ENCODE assay signal across 32 cellular contexts in genomic region chr15:41868321-41868720, GRCh38. TPM values are rescaled to one million over a fixed set of nuclear protein-coding genes. Genes with fewer than 3 reads are reported as not detected.
A peak's percentile ranks its signal among the peaks of the same experiment; 100 is the strongest.
DNase-seq lines count a peak whose midpoint lies in the region; ATAC-seq and TF ChIP-seq lines count a peak whose summit lies in the region.
"Had no signal": no experiment of that assay in that cellular context is flagged by ENCODE, and none has a peak within 500 bp of the region (broad histone marks: within the 10 kb centered on the region; RNA-seq: fewer than 3 reads in every experiment).

No MANE protein-coding gene starts in this region.

- peaks cover 23% of the 10 kb centered on the region for H3K4me1 Mint-ChIP-seq in activated T-helper 17 cell treated with anti-CD3 and anti-CD28 coated beads, Interleukin-2, amount 50 U/mL, for 72 hours
- H3K4me1 Mint-ChIP-seq: B cell, CD14-positive monocyte had no signal

- peak overlapping the region; percentile 88 for H2AK5ac ChIP-seq in neuronal stem cell (ENCODE audit: low read depth, low read length)

- no peaks in the 10 kb centered on the region for H3K36me3 Mint-ChIP-seq in activated T-helper 17 cell treated with anti-CD3 and anti-CD28 coated beads, Interleukin-2, amount 50 U/mL, for 72 hours (ENCODE audit: low read depth)
- H3K36me3 Mint-ChIP-seq: CD14-positive monocyte; CD4-positive, alpha-beta memory T cell; CD4-positive, CD25-positive, alpha-beta regulatory T cell; CD8-positive, alpha-beta memory T cell; CD8-positive, alpha-beta T cell had no signal

- no peak overlapping the region for H2BK12ac ChIP-seq in neuronal stem cell (ENCODE audit: low read length)

- ATAC-seq in Right ventricle myocardium inferior = no peak
- no peak for ATAC-seq in activated T-helper 17 cell treated with anti-CD3 and anti-CD28 coated beads, Interleukin-2, amount 50 U/mL, for 72 hours (replicated peaks)
- no peak for ATAC-seq in HG03378 (IDR thresholded peaks at IDR 0.05; ENCODE audit: unreplicated experiment)
- no peak for ATAC-seq in sciatic nerve
- ATAC-seq: A549; CD8-positive, alpha-beta T cell had no signal

- no peak overlapping the region for H4K8ac ChIP-seq in neuronal stem cell (ENCODE audit: low read depth, low read length)

- no peak overlapping the region for H3K4me2 ChIP-seq in neuronal stem cell (ENCODE audit: insufficient read depth, low read length, poor library complexity, severe bottlenecking)
- H3K4me2 ChIP-seq: A549; BLaER1; BLaER1 treated with 17β-estradiol and CSF1 and Interleukin-3, amounts not matched to agents 10 nM and 100 nM had no signal

- H3K9me3 ChIP-seq in right atrium auricular region (no peaks in the 10 kb centered on the region), neuronal stem cell (replicated peaks in 1 of 2; ENCODE audit: control insufficient read depth in 2 of 2, insufficient read depth in 1 of 2, low read depth in 1 of 2, low read length in 2 of 2) (no peaks in the 10 kb centered on the region)
- H3K9me3 ChIP-seq: A549; BE2C; BLaER1; BLaER1 treated with 17β-estradiol and CSF1 and Interleukin-3, amounts not matched to agents 10 nM and 100 nM; Caco-2 had no signal

- no peak overlapping the region for H2BK120ac ChIP-seq in neuronal stem cell (ENCODE audit: low read depth, low read length)

- DNase-seq in Right ventricle myocardium inferior (ENCODE audit: missing footprints) = peak; percentile 62
- no peak for DNase-seq in right atrium auricular region (ENCODE audit: low spot score)
- DNase-seq in neuronal stem cell (ENCODE audit: low spot score) = no peak
- no peak for DNase-seq in sciatic nerve (ENCODE audit: low spot score)
- DNase-seq: 8988T; ACHN; AML-193; BE2C; C1 segment of cervical spinal cord; Caco-2; Calu3; CD4-positive, alpha-beta memory T cell; CD4-positive, alpha-beta T cell; CD4-positive, CD25-positive, alpha-beta regulatory T cell; CD8-positive, alpha-beta memory T cell; CD8-positive, alpha-beta T cell; COR-L47; DMS 273 treated with DMSO at 0.1 percent for 48 hours; DMS153; DMS53; DMS79; DND-41; EL had no signal

- no peaks in the 10 kb centered on the region for H3K79me1 ChIP-seq in neuronal stem cell (ENCODE audit: low read depth, low read length)

- intact Hi-C loops in Right ventricle myocardium inferior (cut with DNase I) = no loop called here
- intact Hi-C loops in sciatic nerve (cut with DNase I) = no loop called here

- H4K91ac ChIP-seq in neuronal stem cell (ENCODE audit: low read depth, low read length, poor library complexity) = peak overlapping the region; percentile 16

- H3K4me3 Mint-ChIP-seq in activated T-helper 17 cell treated with anti-CD3 and anti-CD28 coated beads, Interleukin-2, amount 50 U/mL, for 72 hours = no peak overlapping the region
- H3K4me3 Mint-ChIP-seq: B cell; CD14-positive monocyte; CD4-positive, alpha-beta memory T cell; CD4-positive, alpha-beta T cell; CD4-positive, CD25-positive, alpha-beta regulatory T cell; CD8-positive, alpha-beta memory T cell; CD8-positive, alpha-beta T cell had no signal

- no peaks in the 10 kb centered on the region for H3K27me3 Mint-ChIP-seq in activated T-helper 17 cell treated with anti-CD3 and anti-CD28 coated beads, Interleukin-2, amount 50 U/mL, for 72 hours
- H3K27me3 Mint-ChIP-seq: CD4-positive, alpha-beta memory T cell; CD4-positive, alpha-beta T cell had no signal

- no peak overlapping the region for H3K4me3 ChIP-seq in right atrium auricular region
- H3K4me3 ChIP-seq in neuronal stem cell (ENCODE audit: low read length in 2 of 2) = no peak overlapping the region
- H3K4me3 ChIP-seq: A549; BLaER1; BLaER1 treated with 17β-estradiol and CSF1 and Interleukin-3, amounts not matched to agents 10 nM and 100 nM had no signal

- H3K27ac ChIP-seq in right atrium auricular region (no peak overlapping the region), neuronal stem cell (replicated peaks; ENCODE audit: low read length) (no peak overlapping the region)
- H3K27ac ChIP-seq: 22Rv1; A549; BLaER1; BLaER1 treated with 17β-estradiol and CSF1 and Interleukin-3, amounts not matched to agents 10 nM and 100 nM; C4-2B had no signal

- no peak overlapping the region for H3K4ac ChIP-seq in neuronal stem cell (ENCODE audit: low read length)

- WGBS in neuronal stem cell (ENCODE audit: extremely low coverage in 2 of 2, insufficient read length in 2 of 2, insufficient replicate concordance in 1 of 2), 2 donors = no CpG with 5 or more reads among the region's 15 CpGs

- no peak overlapping the region for H2AFZ ChIP-seq in neuronal stem cell (ENCODE audit: low read length)

- peak overlapping the region; percentile 58 for H3K23ac ChIP-seq in neuronal stem cell (ENCODE audit: low read depth, low read length, poor library complexity)

- H3K18ac ChIP-seq in neuronal stem cell (ENCODE audit: low read length) = peak overlapping the region; percentile 91

- no peak for TF ChIP-seq CTCF in right atrium auricular region (IDR thresholded peaks at IDR 0.05)

- H2BK15ac ChIP-seq in neuronal stem cell (ENCODE audit: low read length) = peak overlapping the region; percentile 97

- H3K27me3 ChIP-seq in right atrium auricular region = no peaks in the 10 kb centered on the region
- peaks cover 0 to 6% (median 0%) of the 10 kb centered on the region in 3 experiments for H3K27me3 ChIP-seq in neuronal stem cell (ENCODE audit: control insufficient read depth in 3 of 3, insufficient read depth in 3 of 3, low read depth in 1 of 3, low read length in 3 of 3)
- H3K27me3 ChIP-seq: BE2C; BLaER1; BLaER1 treated with 17β-estradiol and CSF1 and Interleukin-3, amounts not matched to agents 10 nM and 100 nM had no signal

- H3K9me3 Mint-ChIP-seq in activated T-helper 17 cell treated with anti-CD3 and anti-CD28 coated beads, Interleukin-2, amount 50 U/mL, for 72 hours = no peaks in the 10 kb centered on the region
- H3K9me3 Mint-ChIP-seq: CD14-positive monocyte; CD4-positive, alpha-beta memory T cell; CD4-positive, alpha-beta T cell; CD8-positive, alpha-beta memory T cell; CD8-positive, alpha-beta T cell had no signal

- H3K27ac Mint-ChIP-seq in activated T-helper 17 cell treated with anti-CD3 and anti-CD28 coated beads, Interleukin-2, amount 50 U/mL, for 72 hours = peak overlapping the region; percentile 49
- H3K27ac Mint-ChIP-seq: B cell; CD14-positive monocyte; CD4-positive, alpha-beta T cell had no signal

- peak overlapping the region; percentile 17 for H2BK5ac ChIP-seq in neuronal stem cell (ENCODE audit: low read length)

- H3K4me1 ChIP-seq in right atrium auricular region (no peaks in the 10 kb centered on the region), neuronal stem cell (ENCODE audit: control insufficient read depth in 2 of 2, insufficient read depth in 1 of 2, low read depth in 1 of 2, low read length in 2 of 2) (peaks cover 14 to 22% of the 10 kb centered on the region in 2 donors)
- H3K4me1 ChIP-seq: A549 had no signal

- no peak overlapping the region for H3K9ac ChIP-seq in neuronal stem cell (ENCODE audit: low read depth, low read length, poor library complexity)
- H3K9ac ChIP-seq: BLaER1; BLaER1 treated with 17β-estradiol and CSF1 and Interleukin-3, amounts not matched to agents 10 nM and 100 nM had no signal

- H3K36me3 ChIP-seq in right atrium auricular region (no peaks in the 10 kb centered on the region), neuronal stem cell (replicated peaks in 1 of 2; ENCODE audit: control insufficient read depth in 2 of 2, insufficient read depth in 2 of 2, low read length in 2 of 2) (no peaks in the 10 kb centered on the region)
- H3K36me3 ChIP-seq: BE2C; BLaER1; BLaER1 treated with 17β-estradiol and CSF1 and Interleukin-3, amounts not matched to agents 10 nM and 100 nM had no signal

- peak overlapping the region; percentile 94 for H3K14ac ChIP-seq in neuronal stem cell (ENCODE audit: low read length)

RNA-seq across cellular contexts. Expression of gene SPTBN5, which starts 25.5 kb away (rescaled TPM):
- total RNA-seq in Right ventricle myocardium inferior = 3.5 TPM
- total RNA-seq in right atrium auricular region = 1 to 10 TPM in 1 of 2 donors, under 1 TPM in 1; 0.63 to 1.3 TPM
- 1 to 10 TPM; 2.4 to 4.9 TPM for total RNA-seq in activated T-helper 17 cell treated with anti-CD3 and anti-CD28 coated beads, Interleukin-2, amount 50 U/mL, for 72 hours
- 0.08 TPM for polyA plus RNA-seq in neuronal stem cell (2013, experiment 1 of 2)
- polyA plus RNA-seq in neuronal stem cell (2013, experiment 2 of 2) = 0.14 TPM
- 35.0 TPM for total RNA-seq in sciatic nerve
- polyA plus RNA-seq: CD14-positive monocyte; CD8-positive, alpha-beta memory T cell had no signal

RNA-seq across cellular contexts. Expression of gene PLA2G4B, which starts 29.7 kb away (rescaled TPM):
- total RNA-seq in Right ventricle myocardium inferior = 5.8 TPM
- 1 to 10 TPM; 1.3 to 1.4 TPM for total RNA-seq in right atrium auricular region
- 1 to 10 TPM; 2.7 to 8.3 TPM for total RNA-seq in activated T-helper 17 cell treated with anti-CD3 and anti-CD28 coated beads, Interleukin-2, amount 50 U/mL, for 72 hours
- polyA plus RNA-seq in neuronal stem cell (2013, experiment 1 of 2) = 16.5 TPM
- 15.9 TPM for polyA plus RNA-seq in neuronal stem cell (2013, experiment 2 of 2)
- total RNA-seq in sciatic nerve = 9.8 TPM

RNA-seq across cellular contexts. Expression of gene JMJD7, which starts 40.4 kb away (rescaled TPM):
- 12.6 TPM for total RNA-seq in Right ventricle myocardium inferior
- 10 to 100 TPM in 1 of 2 donors, 1 to 10 TPM in 1; 6.4 to 11.7 TPM for total RNA-seq in right atrium auricular region
- total RNA-seq in activated T-helper 17 cell treated with anti-CD3 and anti-CD28 coated beads, Interleukin-2, amount 50 U/mL, for 72 hours = 10 to 100 TPM; 12.0 to 16.6 TPM
- 14.4 TPM for polyA plus RNA-seq in neuronal stem cell (2013, experiment 1 of 2)
- 14.3 TPM for polyA plus RNA-seq in neuronal stem cell (2013, experiment 2 of 2)
- total RNA-seq in sciatic nerve = 18.5 TPM
